ENCODE assay signal across 18 cellular contexts in the genomic region with DNA sequence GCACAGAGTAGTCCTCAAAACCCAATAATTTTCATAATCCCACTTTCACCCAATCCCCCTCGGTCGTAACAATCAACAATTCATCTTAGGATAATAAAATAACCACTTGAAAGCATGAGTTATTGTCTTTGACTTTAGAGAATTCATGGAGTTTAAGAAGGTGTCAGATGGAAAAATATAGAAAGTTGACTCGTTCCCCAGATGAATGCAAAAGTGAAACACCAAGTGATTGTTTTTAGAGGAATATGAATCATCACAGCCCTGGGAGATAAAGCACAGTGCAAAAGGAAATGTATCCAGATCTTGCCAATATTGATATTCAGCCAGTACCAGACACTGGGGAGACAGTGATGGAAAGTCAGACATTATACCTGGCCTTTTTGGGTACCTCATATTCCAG.
DNase-seq lines count a peak whose midpoint lies in the region; ATAC-seq and TF ChIP-seq lines count a peak whose summit lies in the region.
"Had no signal": no experiment of that assay in that cellular context is flagged by ENCODE, and none has a peak within 500 bp of the region (broad histone marks: within the 10 kb centered on the region; RNA-seq: fewer than 3 reads in every experiment).

No MANE protein-coding gene starts in this region.

- TF ChIP-seq CTCF in IMR-90 (conservative IDR thresholded peaks at IDR 0.05; ENCODE audit: low read depth, low read length) (no peak), choroid plexus epithelial cell (conservative IDR thresholded peaks at IDR 0.05; ENCODE audit: low read depth, low read length) (no peak), GM20000 (IDR thresholded peaks at IDR 0.05; ENCODE audit: extremely low read depth, missing control alignments) (no peak)

- H2BK15ac ChIP-seq in IMR-90 (ENCODE audit: low read depth, low read length): no peak overlapping the region

- H3K9me1 ChIP-seq in IMR-90 (ENCODE audit: insufficient read depth, low read length): no peaks in the 10 kb centered on the region

- TF ChIP-seq RAD21 in IMR-90 (IDR thresholded peaks at IDR 0.05; ENCODE audit: low read length): no peak

- H3K56ac ChIP-seq in IMR-90 (ENCODE audit: extremely low read depth, insufficient read depth, low read length): no peak overlapping the region

- in situ Hi-C loops in IMR-90 (cut with MboI; ENCODE audit: low sequenced_read_pairs): loop anchor here (25.0 kb wide), 1 partner anchor 110 kb away; no protein-coding TSS in a partner anchor

- H3K4me2 ChIP-seq in IMR-90 (ENCODE audit: low read depth, low read length): peak overlapping the region; percentile 31; the same call in 1 of the 2 replicates

- no peaks in the 10 kb centered on the region for H3K36me3 ChIP-seq in IMR-90 (ENCODE audit: control insufficient read depth, insufficient read depth, low read length)
- H3K36me3 ChIP-seq in mesodermal cell (ENCODE audit: control insufficient read depth, insufficient read depth, low read length): no peaks in the 10 kb centered on the region
- H3K36me3 ChIP-seq: left ventricle myocardium inferior, spleen, transverse colon had no signal

- no peaks in the 10 kb centered on the region for H4K20me1 ChIP-seq in IMR-90 (ENCODE audit: insufficient read depth, low read length)

- no peak overlapping the region for H4K91ac ChIP-seq in IMR-90 (ENCODE audit: insufficient read depth, low read depth, low read length)

- H3K27ac ChIP-seq in IMR-90 (ENCODE audit: insufficient read depth, low read length) (no peak overlapping the region), mesodermal cell (ENCODE audit: low read depth, low read length, severe bottlenecking) (peak overlapping the region; percentile 47)
- H3K27ac ChIP-seq: left ventricle myocardium inferior, spleen had no signal

- H3K4me3 ChIP-seq in IMR-90 (ENCODE audit: insufficient read depth, low read depth, low read length): no peak overlapping the region
- no peak overlapping the region for H3K4me3 ChIP-seq in choroid plexus epithelial cell (ENCODE audit: low read depth, low read length)
- no peak overlapping the region for H3K4me3 ChIP-seq in mesodermal cell (ENCODE audit: extremely low read depth, insufficient read depth, low read length, poor library complexity, severe bottlenecking)
- H3K4me3 ChIP-seq: left ventricle myocardium inferior, spleen, transverse colon had no signal

- no peak overlapping the region for H3K23ac ChIP-seq in IMR-90 (ENCODE audit: low read depth, low read length)

- no peaks in the 10 kb centered on the region for H3K9me3 ChIP-seq in IMR-90 (ENCODE audit: control insufficient read depth, insufficient read depth, low read length)
- H3K9me3 ChIP-seq in mesodermal cell (ENCODE audit: control insufficient read depth, low read length): no peaks in the 10 kb centered on the region
- H3K9me3 ChIP-seq: left ventricle myocardium inferior, spleen, transverse colon had no signal

- H4K5ac ChIP-seq in IMR-90 (ENCODE audit: low read depth, low read length): no peak overlapping the region

- dilution Hi-C loops in IMR-90 (cut with HindIII; ENCODE audit: low sequenced_read_pairs, unreplicated experiment): no loop called here

- CTCF ChIA-PET in IMR-90 (lab: Yijun Ruan, JAX): no interaction called here

- intact Hi-C loops in IMR-90 (cut with micrococcal nuclease): no loop called here

- H2BK120ac ChIP-seq in IMR-90 (ENCODE audit: low read depth, low read length): no peak overlapping the region

- DNase-seq in A172 (ENCODE audit: low spot score) (peak; percentile 46), IMR-90 (peak; percentile 42), choroid plexus epithelial cell (ENCODE audit: low read depth) (peak; percentile 70), GM20000 (ENCODE audit: low spot score) (no peak), DMS 273 (lab: John Stamatoyannopoulos, UW; ENCODE audit: unreplicated experiment) (no peak)
- no peak for DNase-seq in activated CD4-positive, alpha-beta T cell treated with anti-CD3 and anti-CD28 coated beads, Interleukin-2, amount 50 U/mL, for 4 hours
- DNase-seq: activated naive CD4-positive, alpha-beta T cell treated with anti-CD3 and anti-CD28 coated beads, Interleukin-2, amount 10 ng/mL, durations not matched to agents 7 days and 5 days; activated T-cell treated with anti-CD3 and anti-CD28 coated beads for 4 hours; CD8-positive, alpha-beta T cell; DND-41; left ventricle myocardium inferior; NCI-H187 treated with DMSO at 0.1 percent for 48 hours; posterior cingulate gyrus; SIG-M5; spleen; transverse colon had no signal

- WGBS in IMR-90 (ENCODE audit: extremely low coverage in 2 of 2, insufficient read length in 1 of 2), 2 experiments: 100% methylated on average over 2 of the region's 3 CpGs; no CpG with 5 or more reads in 1 of the 2 experiments
- 89 to 100% methylated on average over 1 of the region's 3 CpGs for WGBS in mesodermal cell (ENCODE audit: insufficient coverage in 2 of 2), 2 experiments

- no peak overlapping the region for H3K9ac ChIP-seq in IMR-90 (ENCODE audit: low read depth, low read length)

- H2AK5ac ChIP-seq in IMR-90 (ENCODE audit: low read depth, low read length): no peak overlapping the region

- BruUV-seq in IMR-90 (replicated peaks; lab: Mats Ljungman, UMichigan): no TSS peak

- H3K4ac ChIP-seq in IMR-90 (ENCODE audit: low read depth, low read length): no peak overlapping the region

- no peak overlapping the region for H2AK9ac ChIP-seq in IMR-90 (replicated peaks; ENCODE audit: low read depth, low read length, poor library complexity)

- H2BK20ac ChIP-seq in IMR-90 (ENCODE audit: low read depth, low read length): no peak overlapping the region

- peaks cover 2% of the 10 kb centered on the region; the same call in 1 of the 2 replicates for H3K4me1 ChIP-seq in IMR-90 (ENCODE audit: control insufficient read depth, insufficient read depth, low read length)
- H3K4me1 ChIP-seq in mesodermal cell (ENCODE audit: control insufficient read depth, insufficient read depth, low read length, poor library complexity, severe bottlenecking): peaks cover 19% of the 10 kb centered on the region
- H3K4me1 ChIP-seq: left ventricle myocardium inferior, spleen had no signal

- POLR2A ChIA-PET in IMR-90 (lab: Charles Lee; ENCODE audit: unreplicated experiment): no interaction called here

- no peak overlapping the region for H4K8ac ChIP-seq in IMR-90 (ENCODE audit: low read depth in 2 of 2, low read length in 2 of 2)

- TF ChIP-seq POLR2A in IMR-90 (IDR thresholded peaks at IDR 0.05; ENCODE audit: low read depth, low read length): no peak

- peak; percentile 64 for ATAC-seq in IMR-90 (ENCODE audit: low read depth)
- no peak for ATAC-seq in GM21390 (IDR thresholded peaks at IDR 0.05; ENCODE audit: unreplicated experiment)
- ATAC-seq: CD8-positive, alpha-beta T cell had no signal

- H3K27me3 ChIP-seq in IMR-90 (ENCODE audit: control insufficient read depth, insufficient read depth, low read length): peaks cover 13% of the 10 kb centered on the region
- H3K27me3 ChIP-seq: spleen, transverse colon had no signal

- H3K18ac ChIP-seq in IMR-90 (ENCODE audit: low read depth, low read length): no peak overlapping the region

- H3K14ac ChIP-seq in IMR-90 (replicated peaks; ENCODE audit: low read depth, low read length): no peak overlapping the region

- no peak overlapping the region for H2BK5ac ChIP-seq in IMR-90 (ENCODE audit: low read depth, low read length, poor library complexity, severe bottlenecking)

- no peaks in the 10 kb centered on the region for H3K79me1 ChIP-seq in IMR-90 (ENCODE audit: low read depth in 1 of 2, low read length in 2 of 2)

- H2AFZ ChIP-seq in IMR-90 (replicated peaks; ENCODE audit: low read length, poor library complexity): no peak overlapping the region

TF ChIP-seq in IMR-90, 13 proteins besides CTCF, POLR2A, EP300 and RAD21:
- no peak for TF ChIP-seq MAFK (IDR thresholded peaks at IDR 0.05; ENCODE audit: low read depth, low read length)
- no peak for TF ChIP-seq SMC3 (IDR thresholded peaks at IDR 0.05; ENCODE audit: low read depth, low read length)
TF ChIP-seq in IMR-90: peak in this region for 0.

Comparison
In these comparisons a context has a peak if more than half of its experiments do, and no peak if none do; other contexts are left out.
1. DNase-seq: peak in A172 (single experiment), IMR-90 (single experiment) and choroid plexus epithelial cell (single experiment); none in activated CD4-positive, alpha-beta T cell treated with anti-CD3 and anti-CD28 coated beads, Interleukin-2, amount 50 U/mL, for 4 hours (0 of 2), GM20000 (single experiment) and DMS 273 (single experiment).